ENCODE assay signal across 10 cellular contexts in genomic region chr11:114308689-114309089, GRCh38. TPM values are rescaled to one million over a fixed set of nuclear protein-coding genes. Genes with fewer than 3 reads are reported as not detected.
DNase-seq lines count a peak whose midpoint lies in the region; ATAC-seq, FAIRE-seq and TF ChIP-seq lines count a peak whose summit lies in the region.
"Had no signal": no experiment of that assay in that cellular context is flagged by ENCODE, and none has a peak within 500 bp of the region (broad histone marks: within the 10 kb centered on the region; RNA-seq: fewer than 3 reads in every experiment).

No MANE protein-coding gene starts in this region.

- H3K4me3 ChIP-seq in astrocyte (ENCODE audit: insufficient read depth, low read depth, low read length) = no peak overlapping the region

- H3K4me3 Mint-ChIP-seq in astrocyte (ENCODE audit: unreplicated experiment) = peak overlapping the region; percentile 18
- H3K4me3 Mint-ChIP-seq in T-helper 17 cell = no peak overlapping the region
- H3K4me3 Mint-ChIP-seq: naive B cell had no signal

- peaks cover 81% of the 10 kb centered on the region for H3K79me2 ChIP-seq in astrocyte (ENCODE audit: insufficient read depth, low read length)

- H3K4me1 Mint-ChIP-seq in astrocyte (ENCODE audit: low read depth, unreplicated experiment) (peaks cover 44% of the 10 kb centered on the region), T-helper 17 cell (no peaks in the 10 kb centered on the region)
- H3K4me1 Mint-ChIP-seq: naive B cell had no signal

- no peak overlapping the region for H3K27ac ChIP-seq in astrocyte (ENCODE audit: low read depth, low read length)

- no peak for ATAC-seq in GM19023 (IDR thresholded peaks at IDR 0.05; ENCODE audit: unreplicated experiment)
- no peak for ATAC-seq in GM21515 (IDR thresholded peaks at IDR 0.05; ENCODE audit: unreplicated experiment)
- no peak for ATAC-seq in T-helper 17 cell

- no peaks in the 10 kb centered on the region for H3K27me3 ChIP-seq in astrocyte (ENCODE audit: insufficient read depth, low read length)

- peaks cover 75% of the 10 kb centered on the region for H4K20me1 ChIP-seq in astrocyte (ENCODE audit: insufficient read depth, low read length)

- H2AFZ ChIP-seq in astrocyte (ENCODE audit: low read depth, low read length) = no peak overlapping the region

- H3K36me3 ChIP-seq in astrocyte (ENCODE audit: insufficient read depth, low read length) = peaks cover 7% of the 10 kb centered on the region

- TF ChIP-seq CTCF in astrocyte (IDR thresholded peaks at IDR 0.05; ENCODE audit: insufficient read depth, low read depth, low read length) = no peak

- H3K9me3 ChIP-seq in astrocyte (ENCODE audit: insufficient read depth, low read depth, low read length) (no peaks in the 10 kb centered on the region), T-helper 17 cell (ENCODE audit: control insufficient read depth, low read length, poor library complexity, severe bottlenecking) (no peaks in the 10 kb centered on the region)

- peak overlapping the region; percentile 79 for H3K4me2 ChIP-seq in astrocyte (ENCODE audit: low read length)

- H3K36me3 Mint-ChIP-seq in astrocyte (ENCODE audit: low read depth, unreplicated experiment) = peaks cover 54% of the 10 kb centered on the region
- peaks cover 3% of the 10 kb centered on the region for H3K36me3 Mint-ChIP-seq in T-helper 17 cell (ENCODE audit: low read depth)
- H3K36me3 Mint-ChIP-seq: naive B cell had no signal

- H3K9ac ChIP-seq in astrocyte (ENCODE audit: low read length) = no peak overlapping the region

- H3K9me3 Mint-ChIP-seq in astrocyte (ENCODE audit: unreplicated experiment) = peaks cover 5% of the 10 kb centered on the region

- DNase-seq in HTR-8/SVneo (ENCODE audit: insufficient read length, low spot score) (no peak), astrocyte (ENCODE audit: low read depth) (peak; percentile 59), stromal cell of bone marrow (ENCODE audit: low read depth) (peak; percentile 94), T-helper 17 cell (no peak), germinal center (ENCODE audit: low spot score) (no peak)
- DNase-seq: naive B cell had no signal

- H3K27ac Mint-ChIP-seq in astrocyte (ENCODE audit: unreplicated experiment) (peak overlapping the region; percentile 69), T-helper 17 cell (no peak overlapping the region)
- H3K27ac Mint-ChIP-seq: naive B cell had no signal

- FAIRE-seq in HTR-8/SVneo (lab: Jason Lieb, UNC) (peak; percentile 59), astrocyte (lab: Jason Lieb, UNC) (peak; percentile 41), islet of Langerhans (lab: Jason Lieb, UNC) (peak; percentile 90)
- FAIRE-seq: G401.6 had no signal

- H3K4me1 ChIP-seq in astrocyte (ENCODE audit: insufficient read depth, low read length) = peaks cover 12% of the 10 kb centered on the region

- no peaks in the 10 kb centered on the region for H3K27me3 Mint-ChIP-seq in astrocyte (ENCODE audit: low read depth, unreplicated experiment)
- peaks cover 66% of the 10 kb centered on the region for H3K27me3 Mint-ChIP-seq in T-helper 17 cell

RNA-seq across cellular contexts. Expression of gene NNMT, which starts 12.5 kb away (rescaled TPM):
- total RNA-seq in astrocyte = 394 and 527 TPM in 2 replicates
- not detected for total RNA-seq in T-helper 17 cell

Comparison
In these comparisons a context has a peak if more than half of its experiments do, and no peak if none do; other contexts are left out.
1. DNase-seq: peak in astrocyte (single experiment) and stromal cell of bone marrow (single experiment); none in HTR-8/SVneo (single experiment), T-helper 17 cell (0 of 3) and germinal center (single experiment).
2. RNA of gene NNMT, which starts 12.5 kb away (total RNA-seq): 394 to 527 TPM in astrocyte; not detected in T-helper 17 cell; every median in the first group is over 100 times any median in the second.